ENCODE assay signal across 32 cellular contexts in the genomic region with DNA sequence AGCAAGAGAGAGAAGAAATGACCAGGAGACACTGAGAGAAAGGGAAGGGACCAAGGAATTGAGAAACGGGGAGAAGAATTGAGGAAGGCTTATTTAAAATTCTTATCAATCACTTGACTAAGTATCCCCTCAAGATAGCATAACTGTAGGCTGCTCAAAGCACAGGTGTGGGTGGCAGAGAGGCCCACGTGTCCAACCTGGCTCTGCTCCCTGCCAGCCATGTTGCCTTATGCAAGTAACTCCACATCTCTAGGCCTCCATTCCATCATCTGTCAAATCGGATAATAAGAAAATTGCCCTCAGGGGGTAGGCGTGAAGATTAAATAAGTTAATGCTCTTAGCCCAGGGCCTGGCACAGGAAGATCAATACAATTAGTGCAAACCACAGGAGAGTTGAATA. TPM values are rescaled to one million over a fixed set of nuclear protein-coding genes. Genes with fewer than 3 reads are reported as not detected.
DNase-seq lines count a peak whose midpoint lies in the region; ATAC-seq and TF ChIP-seq lines count a peak whose summit lies in the region.
"Had no signal": no experiment of that assay in that cellular context is flagged by ENCODE, and none has a peak within 500 bp of the region (broad histone marks: within the 10 kb centered on the region; RNA-seq: fewer than 3 reads in every experiment).

No MANE protein-coding gene starts in this region.

- H3K4me3 ChIP-seq in CD8-positive, alpha-beta T cell (ENCODE audit: low read depth, low read length), result no peak overlapping the region
- H3K4me3 ChIP-seq: ascending aorta, colonic mucosa, gastroesophageal sphincter, lower lobe of right lung, right lobe of liver, spleen, stomach, uterus had no signal

- H3K4me1 Mint-ChIP-seq in activated T-cell treated with anti-CD3 and anti-CD28 coated beads, Interleukin-2, amount 50 U/mL, for 4 hours (ENCODE audit: low read depth), result peaks cover 28% of the 10 kb centered on the region
- H3K4me1 Mint-ChIP-seq in CD8-positive, alpha-beta T cell (ENCODE audit: low read depth), result peaks cover 35% of the 10 kb centered on the region
- peaks cover 21 to 39% (median 34%) of the 10 kb centered on the region in 4 donors for H3K4me1 Mint-ChIP-seq in naive thymus-derived CD8-positive, alpha-beta T cell
- H3K4me1 Mint-ChIP-seq: natural killer cell had no signal

- no peaks in the 10 kb centered on the region for H3K27me3 ChIP-seq in CD8-positive, alpha-beta T cell (ENCODE audit: insufficient read depth, low read length)
- H3K27me3 ChIP-seq: ascending aorta, colonic mucosa, gastroesophageal sphincter, right lobe of liver, uterus had no signal

- no peak for ATAC-seq in activated T-cell treated with anti-CD3 and anti-CD28 coated beads, Interleukin-2, amount 50 U/mL, for 4 hours
- ATAC-seq in CD8-positive, alpha-beta T cell, result no peak
- peak in 1 of 2 donors; percentile 11 for ATAC-seq in naive thymus-derived CD8-positive, alpha-beta T cell
- ATAC-seq: gastroesophageal sphincter, HepG2, lower lobe of right lung, natural killer cell, right lobe of liver had no signal

- intact Hi-C loops in CD8-positive, alpha-beta T cell (cut with DNase I, micrococcal nuclease), result loop anchor here (1.0 to 10.0 kb wide), 4 partner anchors 158 to 202 kb away; no protein-coding TSS in a partner anchor

- CTCF ChIA-PET in CD8-positive, alpha-beta T cell (lab: Charles Lee), result no interaction called here

- H3K36me3 Mint-ChIP-seq in activated T-cell treated with anti-CD3 and anti-CD28 coated beads, Interleukin-2, amount 50 U/mL, for 4 hours (ENCODE audit: insufficient read depth), result no peaks in the 10 kb centered on the region
- no peaks in the 10 kb centered on the region for H3K36me3 Mint-ChIP-seq in CD8-positive, alpha-beta T cell
- no peaks in the 10 kb centered on the region for H3K36me3 Mint-ChIP-seq in naive thymus-derived CD8-positive, alpha-beta T cell
- H3K36me3 Mint-ChIP-seq: natural killer cell had no signal

- POLR2A ChIA-PET in CD8-positive, alpha-beta T cell (lab: Charles Lee), result interaction anchor here (0.6 kb wide), 1 partner anchor 10 kb away, joined by 3 read pairs; no protein-coding TSS in a partner anchor
- POLR2A ChIA-PET in naive thymus-derived CD8-positive, alpha-beta T cell (lab: Charles Lee), result no interaction called here

- no peaks in the 10 kb centered on the region for H3K9me3 Mint-ChIP-seq in activated T-cell treated with anti-CD3 and anti-CD28 coated beads, Interleukin-2, amount 50 U/mL, for 4 hours
- H3K9me3 Mint-ChIP-seq in CD8-positive, alpha-beta T cell, result no peaks in the 10 kb centered on the region
- no peaks in the 10 kb centered on the region for H3K9me3 Mint-ChIP-seq in naive thymus-derived CD8-positive, alpha-beta T cell
- H3K9me3 Mint-ChIP-seq: natural killer cell had no signal

- H3K4me3 Mint-ChIP-seq in activated T-cell treated with anti-CD3 and anti-CD28 coated beads, Interleukin-2, amount 50 U/mL, for 4 hours, result peak overlapping the region; percentile 4
- peak overlapping the region; percentile 44 for H3K4me3 Mint-ChIP-seq in CD8-positive, alpha-beta T cell
- H3K4me3 Mint-ChIP-seq in naive thymus-derived CD8-positive, alpha-beta T cell, result peak overlapping the region; percentile 23 to 74 (median 59)
- H3K4me3 Mint-ChIP-seq: H9, natural killer cell had no signal

- DNase-seq in activated T-cell treated with anti-CD3 and anti-CD28 coated beads, Interleukin-2, amount 50 U/mL, for 4 hours, result no peak
- no peak for DNase-seq in activated T-cell treated with anti-CD3 and anti-CD28 coated beads, Interleukin-2, amount 50 U/mL, for 48 hours
- no peak for DNase-seq in CD8-positive, alpha-beta T cell
- peak; percentile 5 for DNase-seq in NCI-H82 treated with DMSO at 0.1 percent for 48 hours (lab: John Stamatoyannopoulos, UW; ENCODE audit: unreplicated experiment)
- no peak for DNase-seq in naive thymus-derived CD8-positive, alpha-beta T cell
- DNase-seq in hypothalamus (lab: John Stamatoyannopoulos, UW), result no peak
- no peak for DNase-seq in HPDE6-E6E7 (ENCODE audit: extremely low spot score)
- DNase-seq: activated CD4-positive, CD25-positive, alpha-beta regulatory T cell; activated T-cell treated with anti-CD3 and anti-CD28 coated beads for 4 hours; BE2C; colonic mucosa; DMS79 treated with DMSO at 0.1 percent for 48 hours; effector CD4-positive, alpha-beta T cell; GDM1; H9; lower lobe of right lung; midbrain; natural killer cell; NCI-H1417 treated with DMSO at 0.1 percent for 48 hours; NCI-H345; NCI-H748 treated with DMSO at 0.1 percent for 48 hours; nucleus accumbens; right lobe of liver; spleen; stimulated activated CD4-positive, alpha-beta T cell treated with anti-CD3 and anti-CD28 coated beads, Interleukin-2, amount 100 ng/mL, for 24 hours; stomach; SW 1271; uterus had no signal

- H3K9me3 ChIP-seq in CD8-positive, alpha-beta T cell (ENCODE audit: low read length), result no peaks in the 10 kb centered on the region
- H3K9me3 ChIP-seq: ascending aorta, BE2C, colonic mucosa, gastroesophageal sphincter, lower lobe of right lung, right lobe of liver, spleen, stomach, uterus had no signal

- peaks cover 37% of the 10 kb centered on the region for H3K4me1 ChIP-seq in CD8-positive, alpha-beta T cell (ENCODE audit: insufficient read depth, low read length)
- H3K4me1 ChIP-seq: BE2C, colonic mucosa, uterus had no signal

- TF ChIP-seq CTCF in CD8-positive, alpha-beta T cell (IDR thresholded peaks at IDR 0.05), result no peak

- H3K27me3 Mint-ChIP-seq in activated T-cell treated with anti-CD3 and anti-CD28 coated beads, Interleukin-2, amount 50 U/mL, for 4 hours (ENCODE audit: low read depth), result peaks cover 2% of the 10 kb centered on the region
- H3K27me3 Mint-ChIP-seq in CD8-positive, alpha-beta T cell (ENCODE audit: low read depth), result no peaks in the 10 kb centered on the region
- peaks cover 0 to 17% (median 0%) of the 10 kb centered on the region in 5 donors for H3K27me3 Mint-ChIP-seq in naive thymus-derived CD8-positive, alpha-beta T cell

- H3K36me3 ChIP-seq in CD8-positive, alpha-beta T cell (ENCODE audit: insufficient read depth, low read length), result no peaks in the 10 kb centered on the region
- H3K36me3 ChIP-seq: ascending aorta, BE2C, colonic mucosa, gastroesophageal sphincter, lower lobe of right lung, right lobe of liver, spleen, stomach, uterus had no signal

- peak overlapping the region; percentile 80 for H3K27ac Mint-ChIP-seq in CD8-positive, alpha-beta T cell
- peak overlapping the region; percentile 13 to 93 (median 80) for H3K27ac Mint-ChIP-seq in naive thymus-derived CD8-positive, alpha-beta T cell
- H3K27ac Mint-ChIP-seq: H9, natural killer cell, progenitor cell of endocrine pancreas had no signal

- no peak overlapping the region for H3K27ac ChIP-seq in CD8-positive, alpha-beta T cell (ENCODE audit: low read depth, low read length)
- H3K27ac ChIP-seq: ascending aorta, lower lobe of right lung, right lobe of liver, spleen, uterus had no signal

RNA-seq across cellular contexts. Expression of a gene that starts 7.4 kb away (rescaled TPM):
- total RNA-seq in activated T-cell treated with anti-CD3 and anti-CD28 coated beads, Interleukin-2, amount 50 U/mL, for 4 hours, result 10 to 100 TPM in 2 of 3 donors, 1 to 10 TPM in 1; 4.8 to 14.6 (median 10.4) TPM
- 10 to 100 TPM; 10.2 to 13.1 TPM for total RNA-seq in CD8-positive, alpha-beta T cell
- total RNA-seq in naive thymus-derived CD8-positive, alpha-beta T cell, result 1 to 10 TPM; 4.1 to 5.1 TPM
- polyA plus RNA-seq in naive thymus-derived CD8-positive, alpha-beta T cell, result 1 to 10 TPM; 2.0 to 9.0 (median 2.6) TPM
- total RNA-seq: natural killer cell had no signal

Comparison
In these comparisons a context has a peak if more than half of its experiments do, and no peak if none do; other contexts are left out.
1. H3K4me3 Mint-ChIP-seq: peak in every context shown above with its lines; median percentile 59 in naive thymus-derived CD8-positive, alpha-beta T cell; 44 in CD8-positive, alpha-beta T cell; 4 in activated T-cell treated with anti-CD3 and anti-CD28 coated beads, Interleukin-2, amount 50 U/mL, for 4 hours.